1 cellular context compared by ENCODE assay signal in the genomic region with DNA sequence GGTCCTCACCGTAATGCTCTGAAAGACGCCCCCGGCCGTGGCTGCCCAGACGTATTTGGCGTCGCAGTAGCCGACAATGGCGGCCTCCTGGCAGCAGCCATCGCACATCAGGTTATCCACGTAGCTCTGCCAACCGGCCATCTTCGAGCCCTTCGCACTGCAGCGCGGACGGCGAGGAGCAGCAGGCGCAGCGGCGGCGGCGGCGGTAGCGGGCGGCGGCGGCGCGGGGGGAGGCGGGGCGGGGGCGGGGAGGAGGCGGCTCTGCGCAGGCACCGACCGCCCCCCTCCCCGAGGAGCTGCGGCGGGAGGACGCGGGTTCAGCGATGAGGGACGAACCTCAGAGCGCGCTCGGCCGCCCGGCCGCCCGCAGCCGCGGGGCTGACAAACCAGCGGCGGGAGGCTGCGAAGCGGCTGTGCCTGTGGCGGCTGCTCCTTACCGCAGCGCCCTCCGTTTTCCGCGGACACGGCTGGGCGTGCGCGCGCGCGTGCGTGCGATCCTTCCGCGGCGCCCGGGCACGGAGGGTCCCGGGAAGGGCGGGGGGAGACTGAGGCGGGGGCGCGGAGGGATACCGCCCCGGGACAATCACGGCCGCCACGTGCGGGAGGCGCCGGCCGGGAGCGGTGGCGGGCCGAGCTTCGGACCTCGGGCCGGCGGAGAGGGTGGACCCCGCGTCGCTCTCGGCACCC.
TF ChIP-seq lines count a peak whose summit lies in the region.

A gene with protein sequence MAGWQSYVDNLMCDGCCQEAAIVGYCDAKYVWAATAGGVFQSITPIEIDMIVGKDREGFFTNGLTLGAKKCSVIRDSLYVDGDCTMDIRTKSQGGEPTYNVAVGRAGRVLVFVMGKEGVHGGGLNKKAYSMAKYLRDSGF (minus strand): TSS at position 180 of the 687 bp plus-strand sequence. CDS start 39 bp downstream, at position 141.

TF ChIP-seq in HepG2, 621 proteins besides CTCF, POLR2A, EP300 and RAD21 (continued from another document and continues in another):
- TF ChIP-seq ATF6 (CRISPR knock-in tag; conservative IDR thresholded peaks at IDR 0.05) (0 out of 2 replicates have a peak, but pooled peaks have one; percentile 28), ETV6 (CRISPR knock-in tag; conservative IDR thresholded peaks at IDR 0.05) (peak; percentile 39; the same call in 1 of the 2 replicates), ZNF800 (CRISPR knock-in tag; IDR thresholded peaks at IDR 0.05) (no peak), ZBTB43 (CRISPR knock-in tag; conservative IDR thresholded peaks at IDR 0.05) (peak; percentile 78), NFE2 (CRISPR knock-in tag; IDR thresholded peaks at IDR 0.05) (no peak), ZNF772 (CRISPR knock-in tag; IDR thresholded peaks at IDR 0.05) (no peak), DNMT3B (CRISPR knock-in tag; conservative IDR thresholded peaks at IDR 0.05) (no peak), ZNF615 (CRISPR knock-in tag; IDR thresholded peaks at IDR 0.05; ENCODE audit: borderline replicate concordance) (no peak), AGO2 (optimal IDR thresholded peaks at IDR 0.05; ENCODE audit: low read depth, low read length) (peak; percentile 23), ISX (CRISPR knock-in tag; conservative IDR thresholded peaks at IDR 0.05) (no peak), TRIM24 (CRISPR knock-in tag; IDR thresholded peaks at IDR 0.05) (no peak), E2F1 (CRISPR knock-in tag; IDR thresholded peaks at IDR 0.05) (peak; percentile 78), POLR2G (IDR thresholded peaks at IDR 0.05; ENCODE audit: low read depth, low read length) (peak; percentile 74), SP1 (IDR thresholded peaks at IDR 0.05) (no peak), SP1 (CRISPR knock-in tag; IDR thresholded peaks at IDR 0.05) (0 out of 2 replicates have a peak, but pooled peaks have one; percentile 60), ZNF24 (IDR thresholded peaks at IDR 0.05) (peak; percentile 8; the same call in 1 of the 2 replicates), ZNF326 (CRISPR knock-in tag; IDR thresholded peaks at IDR 0.05; ENCODE audit: borderline replicate concordance) (no peak), HNRNPL (IDR thresholded peaks at IDR 0.05; ENCODE audit: low read depth, low read length) (no peak), ZNF44 (CRISPR knock-in tag; IDR thresholded peaks at IDR 0.05) (no peak), YY1 (IDR thresholded peaks at IDR 0.05; ENCODE audit: insufficient read depth, insufficient replicate concordance, low read depth, low read length) (peak; percentile 89), ATM (IDR thresholded peaks at IDR 0.05; ENCODE audit: borderline replicate concordance) (no peak), ZNF101 (CRISPR knock-in tag; IDR thresholded peaks at IDR 0.05; ENCODE audit: borderline replicate concordance, low read depth) (no peak), ZNF746 (CRISPR knock-in tag; IDR thresholded peaks at IDR 0.05) (peak; percentile 24; the same call in 1 of the 2 replicates), SNRNP70 (IDR thresholded peaks at IDR 0.05; ENCODE audit: low read depth, low read length) (no peak), GTF3A (CRISPR knock-in tag; conservative IDR thresholded peaks at IDR 0.05) (0 out of 2 replicates have a peak, but pooled peaks have one; percentile 69), ZFP36L2 (CRISPR knock-in tag; IDR thresholded peaks at IDR 0.05) (no peak), HNF4G (IDR thresholded peaks at IDR 0.05; ENCODE audit: borderline replicate concordance, low read depth, low read length) (no peak), HNF4G (CRISPR knock-in tag; IDR thresholded peaks at IDR 0.05; ENCODE audit: borderline replicate concordance, low read depth) (no peak), ZBTB7B (CRISPR knock-in tag; IDR thresholded peaks at IDR 0.05) (peak; percentile 68; the same call in 1 of the 2 replicates), ZNF530 (CRISPR knock-in tag; IDR thresholded peaks at IDR 0.05; ENCODE audit: low read depth) (no peak), ZNF605 (CRISPR knock-in tag; IDR thresholded peaks at IDR 0.05) (0 out of 2 replicates have a peak, but pooled peaks have one; percentile 45), CBX1 (IDR thresholded peaks at IDR 0.05; ENCODE audit: low read depth) (no peak), ZNF138 (CRISPR knock-in tag; IDR thresholded peaks at IDR 0.05; ENCODE audit: low read depth) (no peak), ZNF720 (CRISPR knock-in tag; IDR thresholded peaks at IDR 0.05) (no peak), ZSCAN25 (CRISPR knock-in tag; IDR thresholded peaks at IDR 0.05) (no peak; the same call in 1 of the 2 replicates), ZBTB7A (CRISPR knock-in tag; IDR thresholded peaks at IDR 0.05) (peak; percentile 38; the same call in 1 of the 2 replicates), ZBTB2 (CRISPR knock-in tag; IDR thresholded peaks at IDR 0.05; ENCODE audit: low read depth) (peak; percentile 95), ATF7 (IDR thresholded peaks at IDR 0.05) (no peak), ATF7 (CRISPR knock-in tag; IDR thresholded peaks at IDR 0.05) (peak; percentile 22; the same call in 1 of the 2 replicates), ZNF121 (CRISPR knock-in tag; IDR thresholded peaks at IDR 0.05) (no peak), SOX5 (CRISPR knock-in tag; IDR thresholded peaks at IDR 0.05; ENCODE audit: borderline replicate concordance) (peak; percentile 9; the same call in 1 of the 2 replicates), SRY (CRISPR knock-in tag; IDR thresholded peaks at IDR 0.05) (peak; percentile 87), MAF1 (CRISPR knock-in tag; IDR thresholded peaks at IDR 0.05; ENCODE audit: borderline replicate concordance) (peak; percentile 30; the same call in 1 of the 2 replicates)
- TF ChIP-seq, protein P1, sequence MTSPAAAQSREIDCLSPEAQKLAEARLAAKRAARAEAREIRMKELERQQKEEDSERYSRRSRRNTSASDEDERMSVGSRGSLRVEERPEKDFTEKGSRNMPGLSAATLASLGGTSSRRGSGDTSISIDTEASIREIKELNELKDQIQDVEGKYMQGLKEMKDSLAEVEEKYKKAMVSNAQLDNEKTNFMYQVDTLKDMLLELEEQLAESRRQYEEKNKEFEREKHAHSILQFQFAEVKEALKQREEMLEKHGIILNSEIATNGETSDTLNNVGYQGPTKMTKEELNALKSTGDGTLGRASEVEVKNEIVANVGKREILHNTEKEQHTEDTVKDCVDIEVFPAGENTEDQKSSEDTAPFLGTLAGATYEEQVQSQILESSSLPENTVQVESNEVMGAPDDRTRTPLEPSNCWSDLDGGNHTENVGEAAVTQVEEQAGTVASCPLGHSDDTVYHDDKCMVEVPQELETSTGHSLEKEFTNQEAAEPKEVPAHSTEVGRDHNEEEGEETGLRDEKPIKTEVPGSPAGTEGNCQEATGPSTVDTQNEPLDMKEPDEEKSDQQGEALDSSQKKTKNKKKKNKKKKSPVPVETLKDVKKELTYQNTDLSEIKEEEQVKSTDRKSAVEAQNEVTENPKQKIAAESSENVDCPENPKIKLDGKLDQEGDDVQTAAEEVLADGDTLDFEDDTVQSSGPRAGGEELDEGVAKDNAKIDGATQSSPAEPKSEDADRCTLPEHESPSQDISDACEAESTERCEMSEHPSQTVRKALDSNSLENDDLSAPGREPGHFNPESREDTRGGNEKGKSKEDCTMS (CRISPR knock-in tag; conservative IDR thresholded peaks at IDR 0.05) = no peak
- TF ChIP-seq, protein P2, sequence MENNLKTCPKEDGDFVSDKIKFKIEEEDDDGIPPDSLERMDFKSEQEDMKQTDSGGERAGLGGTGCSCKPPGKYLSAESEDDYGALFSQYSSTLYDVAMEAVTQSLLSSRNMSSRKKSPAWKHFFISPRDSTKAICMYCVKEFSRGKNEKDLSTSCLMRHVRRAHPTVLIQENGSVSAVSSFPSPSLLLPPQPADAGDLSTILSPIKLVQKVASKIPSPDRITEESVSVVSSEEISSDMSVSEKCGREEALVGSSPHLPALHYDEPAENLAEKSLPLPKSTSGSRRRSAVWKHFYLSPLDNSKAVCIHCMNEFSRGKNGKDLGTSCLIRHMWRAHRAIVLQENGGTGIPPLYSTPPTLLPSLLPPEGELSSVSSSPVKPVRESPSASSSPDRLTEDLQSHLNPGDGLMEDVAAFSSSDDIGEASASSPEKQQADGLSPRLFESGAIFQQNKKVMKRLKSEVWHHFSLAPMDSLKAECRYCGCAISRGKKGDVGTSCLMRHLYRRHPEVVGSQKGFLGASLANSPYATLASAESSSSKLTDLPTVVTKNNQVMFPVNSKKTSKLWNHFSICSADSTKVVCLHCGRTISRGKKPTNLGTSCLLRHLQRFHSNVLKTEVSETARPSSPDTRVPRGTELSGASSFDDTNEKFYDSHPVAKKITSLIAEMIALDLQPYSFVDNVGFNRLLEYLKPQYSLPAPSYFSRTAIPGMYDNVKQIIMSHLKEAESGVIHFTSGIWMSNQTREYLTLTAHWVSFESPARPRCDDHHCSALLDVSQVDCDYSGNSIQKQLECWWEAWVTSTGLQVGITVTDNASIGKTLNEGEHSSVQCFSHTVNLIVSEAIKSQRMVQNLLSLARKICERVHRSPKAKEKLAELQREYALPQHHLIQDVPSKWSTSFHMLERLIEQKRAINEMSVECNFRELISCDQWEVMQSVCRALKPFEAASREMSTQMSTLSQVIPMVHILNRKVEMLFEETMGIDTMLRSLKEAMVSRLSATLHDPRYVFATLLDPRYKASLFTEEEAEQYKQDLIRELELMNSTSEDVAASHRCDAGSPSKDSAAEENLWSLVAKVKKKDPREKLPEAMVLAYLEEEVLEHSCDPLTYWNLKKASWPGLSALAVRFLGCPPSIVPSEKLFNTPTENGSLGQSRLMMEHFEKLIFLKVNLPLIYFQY (CRISPR knock-in tag; IDR thresholded peaks at IDR 0.05; ENCODE audit: borderline replicate concordance) = no peak
- TF ChIP-seq, protein P3, sequence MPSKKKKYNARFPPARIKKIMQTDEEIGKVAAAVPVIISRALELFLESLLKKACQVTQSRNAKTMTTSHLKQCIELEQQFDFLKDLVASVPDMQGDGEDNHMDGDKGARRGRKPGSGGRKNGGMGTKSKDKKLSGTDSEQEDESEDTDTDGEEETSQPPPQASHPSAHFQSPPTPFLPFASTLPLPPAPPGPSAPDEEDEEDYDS (CRISPR knock-in tag; IDR thresholded peaks at IDR 0.05) = no peak
- TF ChIP-seq, protein P4, sequence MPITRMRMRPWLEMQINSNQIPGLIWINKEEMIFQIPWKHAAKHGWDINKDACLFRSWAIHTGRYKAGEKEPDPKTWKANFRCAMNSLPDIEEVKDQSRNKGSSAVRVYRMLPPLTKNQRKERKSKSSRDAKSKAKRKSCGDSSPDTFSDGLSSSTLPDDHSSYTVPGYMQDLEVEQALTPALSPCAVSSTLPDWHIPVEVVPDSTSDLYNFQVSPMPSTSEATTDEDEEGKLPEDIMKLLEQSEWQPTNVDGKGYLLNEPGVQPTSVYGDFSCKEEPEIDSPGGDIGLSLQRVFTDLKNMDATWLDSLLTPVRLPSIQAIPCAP (CRISPR knock-in tag; IDR thresholded peaks at IDR 0.05; ENCODE audit: low read depth) = no peak
- TF ChIP-seq, protein P5, sequence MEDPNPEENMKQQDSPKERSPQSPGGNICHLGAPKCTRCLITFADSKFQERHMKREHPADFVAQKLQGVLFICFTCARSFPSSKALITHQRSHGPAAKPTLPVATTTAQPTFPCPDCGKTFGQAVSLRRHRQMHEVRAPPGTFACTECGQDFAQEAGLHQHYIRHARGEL (CRISPR knock-in tag; IDR thresholded peaks at IDR 0.05) = no peak
